21 cellular contexts compared by ENCODE assay signal in genomic region chr14:99454246-99454645, GRCh38. TPM values are rescaled to one million over a fixed set of nuclear protein-coding genes. Genes with fewer than 3 reads are reported as not detected.
A peak's percentile ranks its signal among the peaks of the same experiment; 100 is the strongest.
DNase-seq lines count a peak whose midpoint lies in the region; ATAC-seq and TF ChIP-seq lines count a peak whose summit lies in the region.
"Had no signal": no experiment of that assay in that cellular context is flagged by ENCODE, and none has a peak within 500 bp of the region (broad histone marks: within the 10 kb centered on the region; RNA-seq: fewer than 3 reads in every experiment).

No MANE protein-coding gene starts in this region.

- TF ChIP-seq CTCF in choroid plexus epithelial cell (conservative IDR thresholded peaks at IDR 0.05; ENCODE audit: low read depth, low read length), result no peak

- CTCF ChIA-PET in activated naive CD4-positive, alpha-beta T cell treated with anti-CD3 and anti-CD28 coated beads for 36 hours (lab: Charles Lee), result interaction anchor here (1.3 kb wide), 1 partner anchor 61 kb away, joined by 3 read pairs; no protein-coding TSS in a partner anchor

- H3K27me3 ChIP-seq in GM23248 (replicated peaks; ENCODE audit: insufficient read depth), result no peaks in the 10 kb centered on the region
- H3K27me3 ChIP-seq: BLaER1 treated with 17β-estradiol and CSF1 and Interleukin-3, amounts not matched to agents 10 nM and 100 nM had no signal

- H3K36me3 Mint-ChIP-seq in activated naive CD4-positive, alpha-beta T cell treated with anti-CD3 and anti-CD28 coated beads for 36 hours (ENCODE audit: low read depth), result peaks cover 30% of the 10 kb centered on the region

- H3K4me2 ChIP-seq in GM23248 (ENCODE audit: unreplicated experiment), result no peak overlapping the region
- H3K4me2 ChIP-seq: BLaER1 treated with 17β-estradiol and CSF1 and Interleukin-3, amounts not matched to agents 10 nM and 100 nM; GM23338 had no signal

- no peaks in the 10 kb centered on the region for H3F3A ChIP-seq in GM23248 (ENCODE audit: insufficient read depth)

- no peak overlapping the region for H3K27ac Mint-ChIP-seq in activated naive CD4-positive, alpha-beta T cell treated with anti-CD3 and anti-CD28 coated beads for 36 hours
- H3K27ac Mint-ChIP-seq: CD4-positive, alpha-beta T cell; GM23338 had no signal

- H3K27ac ChIP-seq in GM23248, result no peak overlapping the region
- H3K27ac ChIP-seq: BLaER1 treated with 17β-estradiol and CSF1 and Interleukin-3, amounts not matched to agents 10 nM and 100 nM; SK-N-MC had no signal

- peaks cover 33% of the 10 kb centered on the region; the same call in 1 of the 2 replicates for H3K36me3 ChIP-seq in GM23248 (ENCODE audit: low read depth)

- no peaks in the 10 kb centered on the region for H3K9me3 ChIP-seq in GM23248 (ENCODE audit: low read depth)
- H3K9me3 ChIP-seq: BLaER1 treated with 17β-estradiol and CSF1 and Interleukin-3, amounts not matched to agents 10 nM and 100 nM; HAP-1 had no signal

- no peak overlapping the region for H2AFZ ChIP-seq in GM23248
- H2AFZ ChIP-seq: GM23338 had no signal

- 60 to 65% methylated on average over 3 of the region's 3 CpGs for WGBS in GM23248 (ENCODE audit: low coverage in 1 of 2, low lambda C conversion rate in 2 of 2, missing lambda C conversion rate in 2 of 2), 2 experiments

- DNase-seq in EH (ENCODE audit: low read depth) (peak; percentile 59), GM23248 (peak; percentile 21), choroid plexus epithelial cell (ENCODE audit: low read depth) (peak; percentile 30), iris pigment epithelial cell (ENCODE audit: low read depth) (peak; percentile 61)
- no peak for DNase-seq in stimulated activated CD4-positive, alpha-beta T cell treated with anti-CD3 and anti-CD28 coated beads, Interleukin-2, amount 100 ng/mL, for 24 hours
- no peak for DNase-seq in activated naive CD4-positive, alpha-beta T cell treated with anti-CD3 and anti-CD28 coated beads for 36 hours
- DNase-seq: AML-193; CD4-positive, alpha-beta T cell; COR-L47; NCI-H1092 treated with DMSO at 0.1 percent for 48 hours; NCI-H1436 treated with DMSO at 0.1 percent for 48 hours; NCI-H187 treated with DMSO at 0.1 percent for 48 hours; NCI-H2171 treated with DMSO at 0.1 percent for 48 hours; NCI-H524 treated with DMSO at 0.1 percent for 48 hours; NCI-H774; SIG-M5 had no signal

- no peaks in the 10 kb centered on the region for H3K4me1 Mint-ChIP-seq in activated naive CD4-positive, alpha-beta T cell treated with anti-CD3 and anti-CD28 coated beads for 36 hours (ENCODE audit: low read depth)
- H3K4me1 Mint-ChIP-seq: GM23338 had no signal

- H3K4me1 ChIP-seq in GM23248 (ENCODE audit: insufficient read depth), result no peaks in the 10 kb centered on the region
- H3K4me1 ChIP-seq: HAP-1 had no signal

- H3K27me3 Mint-ChIP-seq in activated naive CD4-positive, alpha-beta T cell treated with anti-CD3 and anti-CD28 coated beads for 36 hours (ENCODE audit: low read depth), result no peaks in the 10 kb centered on the region
- H3K27me3 Mint-ChIP-seq: CD4-positive, alpha-beta T cell had no signal

- H3K4me3 Mint-ChIP-seq in activated naive CD4-positive, alpha-beta T cell treated with anti-CD3 and anti-CD28 coated beads for 36 hours, result no peak overlapping the region
- H3K4me3 Mint-ChIP-seq: CD4-positive, alpha-beta T cell; GM23338 had no signal

- H3K9me2 ChIP-seq in GM23248 (ENCODE audit: insufficient read depth), result no peaks in the 10 kb centered on the region

- intact Hi-C loops in activated naive CD4-positive, alpha-beta T cell treated with anti-CD3 and anti-CD28 coated beads for 36 hours (cut with micrococcal nuclease), result no loop called here

- no peak for ATAC-seq in HG02610 (IDR thresholded peaks at IDR 0.05; ENCODE audit: unreplicated experiment)
- ATAC-seq: GM23338 had no signal

- peaks cover 22% of the 10 kb centered on the region; the same call in 1 of the 2 replicates for H3K79me2 ChIP-seq in GM23248 (ENCODE audit: insufficient read depth)

- H3K9ac ChIP-seq in GM23248, result no peak overlapping the region
- H3K9ac ChIP-seq: BLaER1 treated with 17β-estradiol and CSF1 and Interleukin-3, amounts not matched to agents 10 nM and 100 nM had no signal

- H3K9me3 Mint-ChIP-seq in activated naive CD4-positive, alpha-beta T cell treated with anti-CD3 and anti-CD28 coated beads for 36 hours, result no peaks in the 10 kb centered on the region
- H3K9me3 Mint-ChIP-seq: CD4-positive, alpha-beta T cell; GM23338 had no signal

- H4K20me1 ChIP-seq in GM23248 (ENCODE audit: insufficient read depth), result no peaks in the 10 kb centered on the region

- in situ Hi-C loops in GM23248 (cut with MboI), result no loop called here

- H3K4me3 ChIP-seq in GM23248 (no peak overlapping the region), choroid plexus epithelial cell (ENCODE audit: low read depth, low read length) (no peak overlapping the region)
- H3K4me3 ChIP-seq: BLaER1 treated with 17β-estradiol and CSF1 and Interleukin-3, amounts not matched to agents 10 nM and 100 nM; GM23338; HAP-1; SK-N-MC had no signal

RNA-seq across cellular contexts. Expression of gene SETD3, which starts 26.4 kb away (rescaled TPM):
- total RNA-seq in GM23248 (2014; rRNA removed; shearing (Covaris generic)), result 54.6 and 65.6 TPM in 2 replicates
- polyA plus RNA-seq in GM23248 (2016; fragmentation: Nextera tagmentation; extraction: Ambion mirVana), result 43.3 and 46.9 TPM in 2 replicates
- total RNA-seq in activated naive CD4-positive, alpha-beta T cell treated with anti-CD3 and anti-CD28 coated beads for 36 hours, result 10 to 100 TPM; 43.3 to 48.1 TPM

RNA-seq across cellular contexts. Expression of gene CCNK, which starts 27.0 kb away (rescaled TPM):
- total RNA-seq in GM23248 (2014; rRNA removed; shearing (Covaris generic)), result 4.4 and 20.9 TPM in 2 replicates
- polyA plus RNA-seq in GM23248 (2016; fragmentation: Nextera tagmentation; extraction: Ambion mirVana), result 20.9 and 25.6 TPM in 2 replicates
- 10 to 100 TPM; 90.7 to 99.0 TPM for total RNA-seq in activated naive CD4-positive, alpha-beta T cell treated with anti-CD3 and anti-CD28 coated beads for 36 hours

Comparison
In these comparisons a context has a peak if more than half of its experiments do, and no peak if none do; other contexts are left out.
1. DNase-seq: peak in EH (single experiment), GM23248 (single experiment), choroid plexus epithelial cell (single experiment) and iris pigment epithelial cell (single experiment); none in stimulated activated CD4-positive, alpha-beta T cell treated with anti-CD3 and anti-CD28 coated beads, Interleukin-2, amount 100 ng/mL, for 24 hours (0 of 2) and activated naive CD4-positive, alpha-beta T cell treated with anti-CD3 and anti-CD28 coated beads for 36 hours (single experiment).